ENCODE assay signal across 14 cellular contexts in genomic region chr1:94622757-94623156, GRCh38.
DNase-seq lines count a peak whose midpoint lies in the region; ATAC-seq, FAIRE-seq and TF ChIP-seq lines count a peak whose summit lies in the region.
"Had no signal": no experiment of that assay in that cellular context is flagged by ENCODE, and none has a peak within 500 bp of the region (broad histone marks: within the 10 kb centered on the region; RNA-seq: fewer than 3 reads in every experiment).

No MANE protein-coding gene starts in this region.

- TF ChIP-seq EP300 in HepG2 (IDR thresholded peaks at IDR 0.05; ENCODE audit: low read depth in 2 of 2, low read length in 2 of 2) (no peak), HepG2 (CRISPR knock-in tag; IDR thresholded peaks at IDR 0.05; ENCODE audit: borderline replicate concordance) (no peak), transverse colon (IDR thresholded peaks at IDR 0.05; ENCODE audit: low read depth) (no peak)

- no peaks in the 10 kb centered on the region for H3K9me2 ChIP-seq in MM.1S (replicated peaks; ENCODE audit: insufficient read depth, low read length)

- WGBS in HepG2 (ENCODE audit: low lambda C conversion rate) = 72% methylated on average over 4 of the region's 10 CpGs
- WGBS in aorta, 2 donors = 71 to 77% methylated on average over 10 of the region's 10 CpGs
- WGBS in transverse colon (ENCODE audit: low coverage in 1 of 2), 2 donors = 88% methylated on average over 10 of the region's 10 CpGs; no CpG with 5 or more reads in 1 of the 2 donors

- no TSS peak for BruUV-seq in HepG2 (replicated peaks; lab: Mats Ljungman, UMichigan)

- intact Hi-C loops in breast epithelium (cut with DNase I; ENCODE audit: low total_unique reads) (no loop called here), HepG2 (cut with micrococcal nuclease; ENCODE audit: unreplicated experiment) (no loop called here), aorta (cut with DNase I) (no loop called here), transverse colon (cut with DNase I; ENCODE audit: low total_unique reads) (no loop called here)

- CTCF ChIA-PET in HepG2 (lab: Yijun Ruan, JAX; ENCODE audit: low intra/inter-chr PET ratio, low total read pairs) = no interaction called here

- no peak for FAIRE-seq in HepG2 (lab: Jason Lieb, UNC)

- peaks cover 0 to 10% of the 10 kb centered on the region in 2 donors for H3K4me1 ChIP-seq in breast epithelium
- peaks cover 38% of the 10 kb centered on the region for H3K4me1 ChIP-seq in HepG2 (ENCODE audit: insufficient read depth, low read length)
- H3K4me1 ChIP-seq in aorta (ENCODE audit: control insufficient read depth in 1 of 2, insufficient read depth in 2 of 2, low read length in 2 of 2) = peaks cover 0 to 1% of the 10 kb centered on the region in 2 donors
- peaks cover 6 to 21% (median 16%) of the 10 kb centered on the region in 4 donors for H3K4me1 ChIP-seq in transverse colon
- H3K4me1 ChIP-seq in MM.1S (ENCODE audit: low read length) = no peaks in the 10 kb centered on the region

- no peak for TF ChIP-seq RAD21 in HepG2 (CRISPR knock-in tag; IDR thresholded peaks at IDR 0.05)

- DNase-seq in HS-27A (ENCODE audit: low read depth) (peak; percentile 97), breast epithelium (ENCODE audit: low spot score in 2 of 2) (no peak), HepG2 (ENCODE audit: low spot score) (no peak), aorta (peak in 1 of 2 donors; percentile 46), transverse colon (no peak), NCI-H146 treated with DMSO at 0.1 percent for 48 hours (lab: John Stamatoyannopoulos, UW; ENCODE audit: unreplicated experiment) (no peak), MM.1S (no peak)
- DNase-seq: activated CD8-positive, alpha-beta T cell treated with anti-CD3 and anti-CD28 coated beads for 36 hours; activated naive CD8-positive, alpha-beta T cell treated with anti-CD3 and anti-CD28 coated beads for 36 hours; DND-41; MV-4-11; NCI-H510A; posterior cingulate gyrus had no signal

- no peak overlapping the region for H2AFZ ChIP-seq in HepG2 (ENCODE audit: low read length)
- no peak overlapping the region for H2AFZ ChIP-seq in MM.1S (ENCODE audit: low read length)

- peak overlapping the region; percentile 82 to 83 for H3K27ac ChIP-seq in breast epithelium
- H3K27ac ChIP-seq in HepG2 (ENCODE audit: extremely low read length, insufficient read depth, low read length) = no peak overlapping the region
- H3K27ac ChIP-seq in aorta (ENCODE audit: low read depth in 1 of 2, low read length in 2 of 2) = no peak overlapping the region
- no peak overlapping the region for H3K27ac ChIP-seq in transverse colon
- no peak overlapping the region for H3K27ac ChIP-seq in MM.1S (ENCODE audit: low read length)

- H3K4me3 ChIP-seq in breast epithelium (no peak overlapping the region), HepG2 (replicated peaks in 1 of 3; ENCODE audit: insufficient read depth in 1 of 3, low read depth in 2 of 3, low read length in 3 of 3) (no peak overlapping the region), aorta (ENCODE audit: low read length in 2 of 2) (no peak overlapping the region), transverse colon (no peak overlapping the region), MM.1S (ENCODE audit: low read length) (no peak overlapping the region)
- H3K4me3 ChIP-seq: thoracic aorta had no signal

- H3K9me3 ChIP-seq in breast epithelium (no peaks in the 10 kb centered on the region), HepG2 (ENCODE audit: low read length) (no peaks in the 10 kb centered on the region), aorta (ENCODE audit: control insufficient read depth, low read length) (no peaks in the 10 kb centered on the region), transverse colon (no peaks in the 10 kb centered on the region), MM.1S (replicated peaks; ENCODE audit: insufficient read depth, low read length) (no peaks in the 10 kb centered on the region)
- H3K9me3 ChIP-seq: thoracic aorta had no signal

- in situ Hi-C loops in HepG2 (cut with HindIII; ENCODE audit: extremely low pct_ligation_motif_present, low pct_unique_long_range_greater_than_20kb) (no loop called here), transverse colon (cut with MboI; ENCODE audit: low pct_ligation_motif_present in 1 of 4, low pct_unique_long_range_greater_than_20kb in 1 of 4, low sequenced_read_pairs in 3 of 4) (no loop called here)

- no peaks in the 10 kb centered on the region for H3F3A ChIP-seq in MM.1S (ENCODE audit: insufficient read depth, low read length)

- no peaks in the 10 kb centered on the region for H3K27me3 ChIP-seq in breast epithelium
- peaks cover 2 to 18% of the 10 kb centered on the region in 2 experiments; a peak in 3 of 5 replicates for H3K27me3 ChIP-seq in HepG2 (ENCODE audit: control insufficient read depth in 1 of 2, insufficient read depth in 2 of 2, low read length in 2 of 2)
- no peaks in the 10 kb centered on the region for H3K27me3 ChIP-seq in aorta (ENCODE audit: control insufficient read depth in 1 of 2, insufficient read depth in 2 of 2, low read length in 1 of 2)
- no peaks in the 10 kb centered on the region for H3K27me3 ChIP-seq in transverse colon
- H3K27me3 ChIP-seq in MM.1S (replicated peaks; ENCODE audit: insufficient read depth, low read length) = no peaks in the 10 kb centered on the region

- ATAC-seq in HepG2 = peak; percentile 43
- ATAC-seq in aorta (ENCODE audit: low FRiP score) = peak; percentile 36
- ATAC-seq: activated CD8-positive, alpha-beta T cell treated with anti-CD3 and anti-CD28 coated beads for 36 hours had no signal

- TF ChIP-seq POLR2A in breast epithelium (IDR thresholded peaks at IDR 0.05) (no peak), HepG2 (IDR thresholded peaks at IDR 0.05; ENCODE audit: insufficient read depth in 1 of 2, low read depth in 2 of 2, low read length in 2 of 2) (no peak), transverse colon (IDR thresholded peaks at IDR 0.05) (no peak)

- H3K4me2 ChIP-seq in HepG2 (ENCODE audit: low read depth, low read length) = no peak overlapping the region
- no peak overlapping the region for H3K4me2 ChIP-seq in MM.1S (ENCODE audit: low read depth, low read length)

- POLR2A ChIA-PET in HepG2 (lab: Yijun Ruan, JAX) = interaction anchor here (0.9 kb wide), 1 partner anchor 91 kb away, joined by 3 read pairs; no protein-coding TSS in a partner anchor

- H4K20me1 ChIP-seq in HepG2 (ENCODE audit: insufficient read depth, low read length) (no peaks in the 10 kb centered on the region), MM.1S (ENCODE audit: insufficient read depth, low read length) (no peaks in the 10 kb centered on the region)

- H3K36me3 ChIP-seq in breast epithelium (no peaks in the 10 kb centered on the region), HepG2 (replicated peaks in 1 of 2; ENCODE audit: control insufficient read depth in 1 of 2, insufficient read depth in 2 of 2, low read length in 2 of 2) (no peaks in the 10 kb centered on the region), aorta (ENCODE audit: control insufficient read depth in 1 of 2, insufficient read depth in 2 of 2, low read length in 1 of 2) (no peaks in the 10 kb centered on the region), transverse colon (no peaks in the 10 kb centered on the region), MM.1S (replicated peaks; ENCODE audit: insufficient read depth, low read length) (no peaks in the 10 kb centered on the region)
- H3K36me3 ChIP-seq: thoracic aorta had no signal

- H3K79me2 ChIP-seq in HepG2 (ENCODE audit: insufficient read depth, low read length) (no peaks in the 10 kb centered on the region), MM.1S (ENCODE audit: low read length) (no peaks in the 10 kb centered on the region)

- no peak for TF ChIP-seq CTCF in breast epithelium (IDR thresholded peaks at IDR 0.05)
- TF ChIP-seq CTCF in HepG2 (CRISPR knock-in tag; IDR thresholded peaks at IDR 0.05) = no peak
- no peak for TF ChIP-seq CTCF in transverse colon (IDR thresholded peaks at IDR 0.05)
- TF ChIP-seq CTCF in MM.1S (IDR thresholded peaks at IDR 0.05; ENCODE audit: low read length) = no peak

- H3K9ac ChIP-seq in HepG2 (ENCODE audit: insufficient read depth, low read depth, low read length) (no peak overlapping the region), MM.1S (ENCODE audit: low read length) (no peak overlapping the region)

TF ChIP-seq in HepG2, 621 proteins besides CTCF, POLR2A, EP300 and RAD21:
- TF ChIP-seq ZNF768 (CRISPR knock-in tag; IDR thresholded peaks at IDR 0.05) (peak; percentile 53; the same call in 1 of the 2 replicates), ZFP91 (CRISPR knock-in tag; IDR thresholded peaks at IDR 0.05; ENCODE audit: borderline replicate concordance) (0 out of 2 replicates have a peak, but pooled peaks have one; percentile 26), MIER2 (CRISPR knock-in tag; IDR thresholded peaks at IDR 0.05) (no peak), SNAI1 (CRISPR knock-in tag; IDR thresholded peaks at IDR 0.05; ENCODE audit: borderline replicate concordance) (no peak)

Comparison
In these comparisons a context has a peak if more than half of its experiments do, and no peak if none do; other contexts are left out.
1. H3K27ac ChIP-seq: peak in breast epithelium (2 of 2); none in HepG2 (single experiment), aorta (0 of 2), transverse colon (0 of 4) and MM.1S (single experiment).